25 cellular contexts compared by ENCODE assay signal in genomic region chr6:138483911-138484731, GRCh38. TPM values are rescaled to one million over a fixed set of nuclear protein-coding genes. Genes with fewer than 3 reads are reported as not detected.
DNase-seq lines count a peak whose midpoint lies in the region; ATAC-seq and TF ChIP-seq lines count a peak whose summit lies in the region.
"Had no signal": no experiment of that assay in that cellular context is flagged by ENCODE, and none has a peak within 500 bp of the region (broad histone marks: within the 10 kb centered on the region; RNA-seq: fewer than 3 reads in every experiment).

No MANE protein-coding gene starts in this region.

- peak overlapping the region; percentile 64 for H3K4me2 ChIP-seq in hepatocyte
- H3K4me2 ChIP-seq: BLaER1 had no signal

- H3K4me1 Mint-ChIP-seq in osteocyte (ENCODE audit: unreplicated experiment), result peaks cover 22% of the 10 kb centered on the region

- H3K36me3 Mint-ChIP-seq in osteocyte (ENCODE audit: unreplicated experiment), result peaks cover 2% of the 10 kb centered on the region
- H3K36me3 Mint-ChIP-seq: activated naive CD8-positive, alpha-beta T cell treated with anti-CD3 and anti-CD28 coated beads for 36 hours; stimulated activated memory B cell treated with anti-CD40 and anti-IgM and Interleukin-4, amounts not matched to agents 10 μg/mL and 1 μg/mL and 100 μg/mL, for 72 hours had no signal

- TF ChIP-seq CTCF in hepatocyte (IDR thresholded peaks at IDR 0.05; ENCODE audit: poor library complexity) (no peak), osteocyte (IDR thresholded peaks at IDR 0.05) (no peak)

- intact Hi-C loops in aorta (cut with DNase I), result no loop called here

- H3K9me3 ChIP-seq in HUES6 (ENCODE audit: control insufficient read depth, insufficient read depth, low read depth, low read length), result no peaks in the 10 kb centered on the region
- no peaks in the 10 kb centered on the region for H3K9me3 ChIP-seq in hepatocyte (ENCODE audit: low read depth)
- H3K9me3 ChIP-seq in aorta (ENCODE audit: control insufficient read depth, low read length), result peaks cover 2% of the 10 kb centered on the region
- H3K9me3 ChIP-seq: ascending aorta, BLaER1, mucosa of descending colon, right lobe of liver had no signal

- peaks cover 56% of the 10 kb centered on the region for H3K4me1 ChIP-seq in HUES6 (ENCODE audit: control insufficient read depth, insufficient read depth, low read length)
- peaks cover 32% of the 10 kb centered on the region for H3K4me1 ChIP-seq in hepatocyte (ENCODE audit: insufficient read depth)
- no peaks in the 10 kb centered on the region for H3K4me1 ChIP-seq in aorta (ENCODE audit: control insufficient read depth in 1 of 2, insufficient read depth in 2 of 2, low read length in 2 of 2)
- H3K4me1 ChIP-seq: ascending aorta, BLaER1 had no signal

- H4K20me1 ChIP-seq in hepatocyte (ENCODE audit: insufficient read depth, poor library complexity, severe bottlenecking), result no peaks in the 10 kb centered on the region

- no peaks in the 10 kb centered on the region for H3K9me3 Mint-ChIP-seq in osteocyte (ENCODE audit: unreplicated experiment)
- H3K9me3 Mint-ChIP-seq: activated naive CD8-positive, alpha-beta T cell treated with anti-CD3 and anti-CD28 coated beads for 36 hours; endodermal cell; nephron progenitor cell; stimulated activated memory B cell treated with anti-CD40 and anti-IgM and Interleukin-4, amounts not matched to agents 10 μg/mL and 1 μg/mL and 100 μg/mL, for 72 hours had no signal

- H3K36me3 ChIP-seq in HUES6 (ENCODE audit: control insufficient read depth, insufficient read depth, low read length) (0 out of 2 replicates have a peak, but pooled peaks cover 4% of the 10 kb centered on the region), hepatocyte (replicated peaks; ENCODE audit: insufficient read depth, low read depth) (no peaks in the 10 kb centered on the region), aorta (ENCODE audit: control insufficient read depth in 1 of 2, insufficient read depth in 2 of 2, low read length in 1 of 2) (no peaks in the 10 kb centered on the region)
- H3K36me3 ChIP-seq: ascending aorta had no signal

- H3K9ac ChIP-seq in HUES6 (ENCODE audit: low read length), result no peak overlapping the region
- H3K9ac ChIP-seq: BLaER1 had no signal

- peak overlapping the region; percentile 58 for H3K4me3 Mint-ChIP-seq in osteocyte (ENCODE audit: unreplicated experiment)
- H3K4me3 Mint-ChIP-seq: activated CD8-positive, alpha-beta T cell treated with anti-CD3 and anti-CD28 coated beads, Interleukin-2, amount 10 ng/mL, durations not matched to agents 7 days and 5 days; activated naive CD8-positive, alpha-beta T cell treated with anti-CD3 and anti-CD28 coated beads for 36 hours; endodermal cell; stimulated activated memory B cell treated with anti-CD40 and anti-IgM and Interleukin-4, amounts not matched to agents 10 μg/mL and 1 μg/mL and 100 μg/mL, for 72 hours; T-helper 17 cell had no signal

- H3K4me3 ChIP-seq in HUES6 (ENCODE audit: low read depth, low read length), result no peak overlapping the region
- H3K4me3 ChIP-seq in hepatocyte, result no peak overlapping the region
- H3K4me3 ChIP-seq in aorta (ENCODE audit: low read length in 2 of 2), result no peak overlapping the region
- H3K4me3 ChIP-seq: ascending aorta, BLaER1, mucosa of descending colon, right lobe of liver, SK-N-MC had no signal

- DNase-seq in hepatocyte (ENCODE audit: low spot score) (no peak), osteocyte (ENCODE audit: extremely low spot score, unreplicated experiment) (no peak), aorta (no peak)
- DNase-seq in activated CD8-positive, alpha-beta memory T cell treated with anti-CD3 and anti-CD28 coated beads, Interleukin-2, amount 50 U/mL, for 48 hours, result no peak
- no peak for DNase-seq in stimulated activated CD4-positive, alpha-beta T cell treated with anti-CD3 and anti-CD28 coated beads, Interleukin-4, amount 100 ng/mL, for 24 hours
- DNase-seq: activated CD8-positive, alpha-beta T cell treated with anti-CD3 and anti-CD28 coated beads, Interleukin-2, amount 10 ng/mL, durations not matched to agents 7 days and 5 days; activated naive CD8-positive, alpha-beta T cell treated with anti-CD3 and anti-CD28 coated beads for 36 hours; activated T-cell treated with anti-CD3 and anti-CD28 coated beads for 4 hours; cortex of kidney; endodermal cell; hippocampal formation; mucosa of descending colon; nephron progenitor cell; right lobe of liver; RPMI8226; stimulated activated CD4-positive, alpha-beta T cell treated with anti-CD3 and anti-CD28 coated beads, Interleukin-4, amount 100 ng/mL, for 4 hours; T-helper 17 cell had no signal

- H3K27me3 Mint-ChIP-seq in osteocyte (ENCODE audit: unreplicated experiment), result no peaks in the 10 kb centered on the region

- no peaks in the 10 kb centered on the region for H3K9me2 ChIP-seq in hepatocyte (replicated peaks; ENCODE audit: insufficient read depth)

- peaks cover 87% of the 10 kb centered on the region for H3K79me2 ChIP-seq in hepatocyte

- ATAC-seq in GM18868 (IDR thresholded peaks at IDR 0.05; ENCODE audit: unreplicated experiment) (peak; percentile 45), aorta (ENCODE audit: low FRiP score) (no peak), GM19397 (IDR thresholded peaks at IDR 0.05; ENCODE audit: unreplicated experiment) (no peak)
- ATAC-seq: activated CD8-positive, alpha-beta T cell treated with anti-CD3 and anti-CD28 coated beads, Interleukin-2, amount 10 ng/mL, durations not matched to agents 7 days and 5 days; mucosa of descending colon; stimulated activated memory B cell treated with anti-CD40 and anti-IgM and Interleukin-4, amounts not matched to agents 10 μg/mL and 1 μg/mL and 100 μg/mL, for 72 hours; T-helper 17 cell had no signal

- H3K27ac ChIP-seq in HUES6 (ENCODE audit: low read depth, low read length), result peak overlapping the region; percentile 77; the same call in 1 of the 2 replicates
- H3K27ac ChIP-seq in hepatocyte, result peak overlapping the region; percentile 91
- no peak overlapping the region for H3K27ac ChIP-seq in aorta (ENCODE audit: low read depth in 1 of 2, low read length in 2 of 2)
- H3K27ac ChIP-seq: ascending aorta, BLaER1, HL-60, right lobe of liver, SK-N-MC had no signal

- WGBS in hepatocyte (ENCODE audit: low lambda C conversion rate, missing lambda C conversion rate), result 94% methylated on average over 3 of the region's 3 CpGs
- 92 to 93% methylated on average over 3 of the region's 3 CpGs for WGBS in aorta, 2 donors

- peak overlapping the region; percentile 91 for H3K27ac Mint-ChIP-seq in osteocyte (ENCODE audit: unreplicated experiment)
- H3K27ac Mint-ChIP-seq: activated CD8-positive, alpha-beta T cell treated with anti-CD3 and anti-CD28 coated beads, Interleukin-2, amount 10 ng/mL, durations not matched to agents 7 days and 5 days; activated naive CD8-positive, alpha-beta T cell treated with anti-CD3 and anti-CD28 coated beads for 36 hours; stimulated activated memory B cell treated with anti-CD40 and anti-IgM and Interleukin-4, amounts not matched to agents 10 μg/mL and 1 μg/mL and 100 μg/mL, for 72 hours; T-helper 17 cell had no signal

- no peak overlapping the region for H2AFZ ChIP-seq in hepatocyte

- H3K27me3 ChIP-seq in HUES6 (ENCODE audit: control insufficient read depth, insufficient read depth, low read length) (no peaks in the 10 kb centered on the region), hepatocyte (no peaks in the 10 kb centered on the region), aorta (ENCODE audit: control insufficient read depth in 1 of 2, insufficient read depth in 2 of 2, low read length in 1 of 2) (no peaks in the 10 kb centered on the region)
- H3K27me3 ChIP-seq: ascending aorta, BLaER1, right lobe of liver had no signal

RNA-seq across cellular contexts. Expression of gene NHSL1, which starts 15.2 kb away (rescaled TPM):
- 58.0 and 58.3 TPM in 2 replicates for total RNA-seq in hepatocyte
- polyA plus RNA-seq in hepatocyte, result 39.0 and 43.7 TPM in 2 replicates
- 19.0 and 21.2 TPM in 2 replicates for total RNA-seq in osteocyte
- 10 to 100 TPM; 10.9 to 25.2 TPM for total RNA-seq in aorta
- polyA plus RNA-seq in aorta, result 1 to 10 TPM in 1 of 2 donors, under 1 TPM in 1; 0.56 to 5.4 TPM

Comparison
In these comparisons a context has a peak if more than half of its experiments do, and no peak if none do; other contexts are left out.
1. H3K27ac ChIP-seq: peak in HUES6 (single experiment) and hepatocyte (single experiment); none in aorta (0 of 2).